9 cellular contexts compared by ENCODE assay signal in genomic region chr11:118915941-118916841, GRCh38. TPM values are rescaled to one million over a fixed set of nuclear protein-coding genes. Genes with fewer than 3 reads are reported as not detected.
DNase-seq lines count a peak whose midpoint lies in the region; ATAC-seq and TF ChIP-seq lines count a peak whose summit lies in the region.
"Had no signal": no experiment of that assay in that cellular context is flagged by ENCODE, and none has a peak within 500 bp of the region (broad histone marks: within the 10 kb centered on the region; RNA-seq: fewer than 3 reads in every experiment).

No MANE protein-coding gene starts in this region.

- no peak overlapping the region for H3K23ac ChIP-seq in trophoblast cell (ENCODE audit: low read length)

- H3K4ac ChIP-seq in trophoblast cell (ENCODE audit: low read depth, low read length): peak overlapping the region; percentile 95

- TF ChIP-seq CTCF in CD4-positive, alpha-beta T cell (IDR thresholded peaks at IDR 0.05): no peak
- TF ChIP-seq CTCF in fibroblast of lung (conservative IDR thresholded peaks at IDR 0.05 in 1 of 2, IDR thresholded peaks at IDR 0.05 in 1 of 2; ENCODE audit: low read depth in 1 of 2, low read length in 2 of 2): no peak

- H3K79me1 ChIP-seq in trophoblast cell (ENCODE audit: low read length): peaks cover 78% of the 10 kb centered on the region

- peak overlapping the region; percentile 92 for H3K4me3 Mint-ChIP-seq in CD4-positive, alpha-beta T cell
- H3K4me3 Mint-ChIP-seq in T-helper 17 cell: peak overlapping the region; percentile 76

- DNase-seq in CD4-positive, alpha-beta T cell: no peak
- no peak for DNase-seq in T-helper 17 cell
- no peak for DNase-seq in fibroblast of lung (ENCODE audit: low read depth in 2 of 2)
- DNase-seq in trophoblast cell: no peak
- no peak for DNase-seq in NCI-H1694 treated with DMSO at 0.1 percent for 48 hours (lab: John Stamatoyannopoulos, UW)
- no peak for DNase-seq in OCI-M2 (lab: John Stamatoyannopoulos, UW; ENCODE audit: unreplicated experiment)
- no peak for DNase-seq in stimulated activated naive CD4-positive, alpha-beta T cell (lab: John Stamatoyannopoulos, UW)

- H3K79me2 ChIP-seq in fibroblast of lung (ENCODE audit: control insufficient read depth, insufficient read depth, low read length) (peaks cover 80% of the 10 kb centered on the region), trophoblast cell (ENCODE audit: control insufficient read depth, insufficient read depth, low read length, poor library complexity) (peaks cover 57% of the 10 kb centered on the region)

- H4K8ac ChIP-seq in trophoblast cell (ENCODE audit: low read depth, low read length): peak overlapping the region; percentile 60

- no peaks in the 10 kb centered on the region for H3K36me3 ChIP-seq in fibroblast of lung (ENCODE audit: control insufficient read depth, insufficient read depth, low read length)
- H3K36me3 ChIP-seq in trophoblast cell (ENCODE audit: control insufficient read depth in 1 of 2, insufficient read depth in 2 of 2, low read length in 2 of 2): peaks cover 15 to 18% of the 10 kb centered on the region in 2 experiments

- H2BK12ac ChIP-seq in trophoblast cell (ENCODE audit: low read length): peak overlapping the region; percentile 68

- no peaks in the 10 kb centered on the region for H4K20me1 ChIP-seq in fibroblast of lung (ENCODE audit: control insufficient read depth, extremely low read depth, insufficient read depth, low read length)

- no peak for ATAC-seq in CD4-positive, alpha-beta T cell (ENCODE audit: poor library complexity)
- ATAC-seq in T-helper 17 cell (no peak), GM19324 (IDR thresholded peaks at IDR 0.05; ENCODE audit: low FRiP score, unreplicated experiment) (no peak)

- peaks cover 64% of the 10 kb centered on the region for H3K36me3 Mint-ChIP-seq in CD4-positive, alpha-beta T cell (ENCODE audit: low read depth)
- peaks cover 3% of the 10 kb centered on the region for H3K36me3 Mint-ChIP-seq in T-helper 17 cell (ENCODE audit: low read depth)

- peak overlapping the region; percentile 85 for H2BK5ac ChIP-seq in trophoblast cell (ENCODE audit: low read depth, low read length, poor library complexity)

- H3K9ac ChIP-seq in fibroblast of lung (ENCODE audit: insufficient read depth, low read length): peak overlapping the region; percentile 62
- H3K9ac ChIP-seq in trophoblast cell (ENCODE audit: low read length): peak overlapping the region; percentile 40

- peak overlapping the region; percentile 8 for H4K12ac ChIP-seq in trophoblast cell (ENCODE audit: low read depth, low read length)

- H4K91ac ChIP-seq in trophoblast cell (ENCODE audit: low read depth, low read length): peak overlapping the region; percentile 69

- H3K4me3 ChIP-seq in fibroblast of lung (replicated peaks in 1 of 4; ENCODE audit: control extremely low read depth in 1 of 4, insufficient read depth in 1 of 4, low read depth in 3 of 4, low read length in 4 of 4) (peak overlapping the region in 2 of 4 experiments; percentile 35 to 43), trophoblast cell (ENCODE audit: low read depth, low read length) (no peak overlapping the region)

- no CpG with 5 or more reads among the region's 10 CpGs for WGBS in trophoblast cell (ENCODE audit: extremely low coverage, insufficient coverage, insufficient read length)

- H3K4me2 ChIP-seq in fibroblast of lung (ENCODE audit: extremely low read depth, insufficient read depth, low read length) (peak overlapping the region; percentile 60), trophoblast cell (ENCODE audit: low read length) (peak overlapping the region; percentile 27)

- H3K4me1 Mint-ChIP-seq in CD4-positive, alpha-beta T cell (ENCODE audit: low read depth): peaks cover 93% of the 10 kb centered on the region
- peaks cover 79% of the 10 kb centered on the region for H3K4me1 Mint-ChIP-seq in T-helper 17 cell

- no peaks in the 10 kb centered on the region for H3K9me3 Mint-ChIP-seq in CD4-positive, alpha-beta T cell

- peak overlapping the region; percentile 70 for H2AK5ac ChIP-seq in trophoblast cell (ENCODE audit: low read length)

- H2AFZ ChIP-seq in fibroblast of lung (ENCODE audit: low read length) (no peak overlapping the region), trophoblast cell (ENCODE audit: insufficient read depth, low read length, poor library complexity) (peak overlapping the region; percentile 13)

- intact Hi-C loops in CD4-positive, alpha-beta T cell (cut with DNase I, micrococcal nuclease): no loop called here

- H3K14ac ChIP-seq in trophoblast cell (ENCODE audit: low read length): peak overlapping the region; percentile 82

- H3K27me3 ChIP-seq in CD4-positive, alpha-beta T cell (ENCODE audit: control insufficient read depth, insufficient read depth, low read length): no peaks in the 10 kb centered on the region
- H3K27me3 ChIP-seq in fibroblast of lung (ENCODE audit: control insufficient read depth, insufficient read depth, low read length) (no peaks in the 10 kb centered on the region), trophoblast cell (ENCODE audit: insufficient read depth, low read length) (no peaks in the 10 kb centered on the region)

- H3K4me1 ChIP-seq in fibroblast of lung (ENCODE audit: control insufficient read depth, extremely low read depth, insufficient read depth, low read length): peaks cover 71% of the 10 kb centered on the region
- H3K4me1 ChIP-seq in trophoblast cell (ENCODE audit: control insufficient read depth in 1 of 2, insufficient read depth in 2 of 2, low read length in 2 of 2): peaks cover 79 to 88% of the 10 kb centered on the region in 2 experiments

- CTCF ChIA-PET in CD4-positive, alpha-beta T cell (lab: Charles Lee): interaction anchor here (0.5 to 4.4 kb wide), 4 partner anchors 10 to 155 kb away, joined by 4 to 22 read pairs (median 6); partner anchors contain the start of gene BCL9L

- peak overlapping the region; percentile 75 for H2BK120ac ChIP-seq in trophoblast cell (ENCODE audit: insufficient read depth, low read length, poor library complexity)

- H3K27ac ChIP-seq in CD4-positive, alpha-beta T cell (ENCODE audit: low read depth, low read length): peak overlapping the region; percentile 96
- H3K27ac ChIP-seq in fibroblast of lung (ENCODE audit: insufficient read depth, low read length) (peak overlapping the region; percentile 99), trophoblast cell (ENCODE audit: low read depth, low read length) (peak overlapping the region; percentile 88)
- H3K27ac ChIP-seq: HL-60 had no signal

- no peaks in the 10 kb centered on the region for H3K9me3 ChIP-seq in CD4-positive, alpha-beta T cell (ENCODE audit: control insufficient read depth, low read length)
- H3K9me3 ChIP-seq in T-helper 17 cell (ENCODE audit: control insufficient read depth, low read length, poor library complexity, severe bottlenecking) (no peaks in the 10 kb centered on the region), fibroblast of lung (ENCODE audit: control insufficient read depth, insufficient read depth, low read depth, low read length) (no peaks in the 10 kb centered on the region), trophoblast cell (ENCODE audit: insufficient read depth, low read depth, low read length) (no peaks in the 10 kb centered on the region)

- H3K18ac ChIP-seq in trophoblast cell (ENCODE audit: low read length): peak overlapping the region; percentile 81

- POLR2A ChIA-PET in CD4-positive, alpha-beta T cell (lab: Charles Lee): interaction anchor here (1.0 to 10.4 kb wide), 3 partner anchors 21 to 126 kb away, joined by 3 to 157 read pairs (median 4); partner anchors contain the start of gene DDX6

- no peaks in the 10 kb centered on the region for H3K27me3 Mint-ChIP-seq in CD4-positive, alpha-beta T cell
- H3K27me3 Mint-ChIP-seq in T-helper 17 cell: no peaks in the 10 kb centered on the region

- H3K27ac Mint-ChIP-seq in CD4-positive, alpha-beta T cell: peak overlapping the region; percentile 100
- peak overlapping the region; percentile 98 for H3K27ac Mint-ChIP-seq in T-helper 17 cell

RNA-seq across cellular contexts. Expression of gene BCL9L, which starts 9.5 kb away (rescaled TPM):
- total RNA-seq in CD4-positive, alpha-beta T cell: 100 to 1,000 TPM; 326 to 332 TPM
- 100 to 1,000 TPM; 186 to 204 TPM for total RNA-seq in T-helper 17 cell
- 11.0 and 23.1 TPM in 2 replicates for total RNA-seq in fibroblast of lung
- 7.0 and 11.5 TPM in 2 replicates for polyA plus RNA-seq in fibroblast of lung
- polyA plus RNA-seq in fibroblast of lung (2012): 33.6 and 51.9 TPM in 2 replicates
- polyA minus RNA-seq in fibroblast of lung (ENCODE audit: low replicate concordance): 38.0 and 48.2 TPM in 2 replicates
- polyA plus RNA-seq in trophoblast cell (2013): 187 and 191 TPM in 2 replicates

RNA-seq across cellular contexts. Expression of gene CXCR5, which starts 32.5 kb away (rescaled TPM):
- 10 to 100 TPM; 13.2 to 14.3 TPM for total RNA-seq in CD4-positive, alpha-beta T cell
- total RNA-seq in T-helper 17 cell (10 to 100 TPM; 11.1 to 15.0 TPM), fibroblast of lung (not detected in 2 replicates)
- not detected in 2 replicates for polyA plus RNA-seq in fibroblast of lung
- not detected in 2 replicates for polyA plus RNA-seq in fibroblast of lung (2012)
- not detected in 2 replicates for polyA minus RNA-seq in fibroblast of lung (ENCODE audit: low replicate concordance)
- 0.03 and 0.06 TPM in 2 replicates for polyA plus RNA-seq in trophoblast cell (2013)

RNA-seq across cellular contexts. Expression of gene UPK2, which starts 39.9 kb away (rescaled TPM):
- total RNA-seq in CD4-positive, alpha-beta T cell: under 1 TPM in 1 of 2 experiments, not detected in 1; 0.27 TPM
- total RNA-seq in T-helper 17 cell (not detected), fibroblast of lung (not detected in 2 replicates)
- not detected in 2 replicates for polyA plus RNA-seq in fibroblast of lung
- 0.13 and 0.14 TPM in 2 replicates for polyA plus RNA-seq in fibroblast of lung (2012)
- polyA minus RNA-seq in fibroblast of lung (ENCODE audit: low replicate concordance): 0.35 TPM in 1 of 2 replicates, not detected in the other
- 2.8 and 3.2 TPM in 2 replicates for polyA plus RNA-seq in trophoblast cell (2013)

RNA-seq across cellular contexts. Expression of gene FOXR1, which starts 55.4 kb away (rescaled TPM):
- total RNA-seq in CD4-positive, alpha-beta T cell: not detected
- total RNA-seq in T-helper 17 cell (not detected), fibroblast of lung (not detected in 2 replicates)
- polyA plus RNA-seq in fibroblast of lung: not detected in 2 replicates
- not detected in 2 replicates for polyA plus RNA-seq in fibroblast of lung (2012)
- polyA minus RNA-seq in fibroblast of lung (ENCODE audit: low replicate concordance): not detected in 2 replicates
- not detected in 2 replicates for polyA plus RNA-seq in trophoblast cell (2013)

Comparison
In these comparisons a context has a peak if more than half of its experiments do, and no peak if none do; other contexts are left out.
1. RNA of gene CXCR5, which starts 32.5 kb away (total RNA-seq): 11.1 to 15.0 TPM in T-helper 17 cell and 13.2 to 14.3 TPM in CD4-positive, alpha-beta T cell; not detected in fibroblast of lung; every median in the first group is over 10 times any median in the second.
2. Peak in every context shown above with its lines, with median percentiles within 50 percentile points of each other: H3K27ac ChIP-seq.